In the genomic region with DNA sequence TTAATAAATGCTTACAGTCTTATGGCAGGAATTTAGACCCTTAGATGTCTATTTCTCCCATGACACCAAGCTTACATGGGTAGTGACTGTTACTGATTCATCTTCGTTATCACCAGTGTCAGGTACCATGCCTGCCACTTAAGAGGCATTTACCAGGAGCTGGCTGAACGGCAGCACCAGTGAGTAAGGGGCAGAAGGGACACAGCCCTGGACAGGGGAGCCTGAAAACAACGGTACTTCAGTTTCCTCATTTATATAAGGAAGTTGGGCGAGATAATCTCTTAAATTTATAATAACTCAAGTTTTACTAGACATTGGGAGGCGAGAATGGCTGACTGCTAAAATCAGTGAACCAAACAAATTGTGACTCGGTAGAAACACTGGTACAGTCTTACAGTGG, we compare ENCODE assay signal across 10 cellular contexts. TPM values are rescaled to one million over a fixed set of nuclear protein-coding genes. Genes with fewer than 3 reads are reported as not detected.
A peak's percentile ranks its signal among the peaks of the same experiment; 100 is the strongest.
DNase-seq lines count a peak whose midpoint lies in the region; ATAC-seq, FAIRE-seq and TF ChIP-seq lines count a peak whose summit lies in the region.
"Had no signal": no experiment of that assay in that cellular context is flagged by ENCODE, and none has a peak within 500 bp of the region (broad histone marks: within the 10 kb centered on the region; RNA-seq: fewer than 3 reads in every experiment).

No MANE protein-coding gene starts in this region.

- TF ChIP-seq CTCF in DOHH2 (IDR thresholded peaks at IDR 0.05; ENCODE audit: low read depth, low read length, poor library complexity, severe bottlenecking) (no peak), OCI-LY3 (IDR thresholded peaks at IDR 0.05; ENCODE audit: low read depth, low read length) (no peak), endodermal cell (conservative IDR thresholded peaks at IDR 0.05) (no peak), pancreas (IDR thresholded peaks at IDR 0.05) (no peak)

- peaks cover 50% of the 10 kb centered on the region for H3K36me3 ChIP-seq in DOHH2 (ENCODE audit: control insufficient read depth, low read length)
- H3K36me3 ChIP-seq in OCI-LY3 (replicated peaks; ENCODE audit: low read depth, low read length): peaks cover 27% of the 10 kb centered on the region
- peaks cover 25% of the 10 kb centered on the region for H3K36me3 ChIP-seq in endodermal cell (ENCODE audit: control insufficient read depth, insufficient read depth, low read length)
- H3K36me3 ChIP-seq in pancreas: peaks cover 0 to 16% (median under 1%) of the 10 kb centered on the region in 3 donors

- no peak overlapping the region for H3K27ac Mint-ChIP-seq in endodermal cell

- peaks cover 33% of the 10 kb centered on the region for H3K4me1 ChIP-seq in DOHH2 (ENCODE audit: control insufficient read depth, low read length)
- peaks cover 35% of the 10 kb centered on the region for H3K4me1 ChIP-seq in OCI-LY3 (ENCODE audit: low read length)
- H3K4me1 ChIP-seq in endodermal cell (ENCODE audit: control insufficient read depth, insufficient read depth, low read length): peaks cover 6% of the 10 kb centered on the region
- H3K4me1 ChIP-seq in pancreas: peaks cover 22 to 37% (median 27%) of the 10 kb centered on the region in 3 donors

- H3K4me2 ChIP-seq in DOHH2 (ENCODE audit: low read length): peak overlapping the region; percentile 91
- peak overlapping the region; percentile 99 for H3K4me2 ChIP-seq in OCI-LY3 (ENCODE audit: low read length)

- ATAC-seq in pancreas: no peak
- no peak for ATAC-seq in HG03342 (IDR thresholded peaks at IDR 0.05; ENCODE audit: unreplicated experiment)
- no peak for ATAC-seq in HG03432 (IDR thresholded peaks at IDR 0.05; ENCODE audit: unreplicated experiment)
- no peak for ATAC-seq in GM18519 (IDR thresholded peaks at IDR 0.05; ENCODE audit: low FRiP score, unreplicated experiment)

- DNase-seq in endodermal cell (no peak), pancreas (no peak), NK-92 (lab: John Stamatoyannopoulos, UW; ENCODE audit: unreplicated experiment) (no peak)
- DNase-seq: RPMI8226, testis had no signal

- H4K20me1 ChIP-seq in DOHH2 (ENCODE audit: control insufficient read depth, insufficient read depth, low read depth, low read length) (no peaks in the 10 kb centered on the region), OCI-LY3 (ENCODE audit: insufficient read depth, low read length) (peaks cover 30% of the 10 kb centered on the region)

- no peaks in the 10 kb centered on the region for H3K9me3 Mint-ChIP-seq in endodermal cell

- no peaks in the 10 kb centered on the region for H3K9me2 ChIP-seq in DOHH2 (replicated peaks; ENCODE audit: control insufficient read depth, low read length)

- H3K4me1 Mint-ChIP-seq in endodermal cell: peaks cover 68% of the 10 kb centered on the region

- H3K9me3 ChIP-seq in DOHH2 (ENCODE audit: control insufficient read depth, insufficient read depth, low read length): no peaks in the 10 kb centered on the region
- no peaks in the 10 kb centered on the region for H3K9me3 ChIP-seq in OCI-LY3 (ENCODE audit: insufficient read depth, low read length)
- H3K9me3 ChIP-seq in endodermal cell (ENCODE audit: control insufficient read depth, low read length): no peaks in the 10 kb centered on the region
- no peaks in the 10 kb centered on the region for H3K9me3 ChIP-seq in pancreas
- H3K9me3 ChIP-seq: testis had no signal

- no peak for FAIRE-seq in pancreas (lab: Jason Lieb, UNC)

- no peak overlapping the region for H3K27ac ChIP-seq in DOHH2 (ENCODE audit: low read depth, low read length)
- H3K27ac ChIP-seq in OCI-LY3 (ENCODE audit: low read length): no peak overlapping the region
- H3K27ac ChIP-seq in endodermal cell (ENCODE audit: low read depth, low read length): no peak overlapping the region
- H3K27ac ChIP-seq in pancreas: no peak overlapping the region

- no peaks in the 10 kb centered on the region for H3K27me3 ChIP-seq in DOHH2 (ENCODE audit: control insufficient read depth, low read length)
- no peaks in the 10 kb centered on the region for H3K27me3 ChIP-seq in OCI-LY3 (ENCODE audit: low read depth, low read length)
- no peaks in the 10 kb centered on the region for H3K27me3 ChIP-seq in endodermal cell (ENCODE audit: control insufficient read depth, insufficient read depth, low read length, poor library complexity, severe bottlenecking)
- no peaks in the 10 kb centered on the region for H3K27me3 ChIP-seq in pancreas
- H3K27me3 ChIP-seq: testis had no signal

- H3K79me2 ChIP-seq in DOHH2 (ENCODE audit: control insufficient read depth, low read length) (peaks cover 65% of the 10 kb centered on the region), OCI-LY3 (ENCODE audit: low read length) (peaks cover 81% of the 10 kb centered on the region)

- H3K4me3 ChIP-seq in DOHH2 (ENCODE audit: low read length): peak overlapping the region; percentile 82
- H3K4me3 ChIP-seq in OCI-LY3 (ENCODE audit: low read length): peak overlapping the region; percentile 91
- peak overlapping the region; percentile 91 for H3K4me3 ChIP-seq in endodermal cell (ENCODE audit: low read length)
- peak overlapping the region in 3 of 4 donors; percentile 80 to 95 (median 90) for H3K4me3 ChIP-seq in pancreas

- H2AFZ ChIP-seq in OCI-LY3 (ENCODE audit: low read depth, low read length): no peak overlapping the region

- WGBS in endodermal cell (ENCODE audit: insufficient coverage in 1 of 2, insufficient read length in 1 of 2), 2 experiments: 86 to 90% methylated on average over 4 to 6 of the region's 6 CpGs
- 31 to 34% methylated on average over 6 of the region's 6 CpGs for WGBS in pancreas, 2 donors

- H3K9ac ChIP-seq in OCI-LY3 (ENCODE audit: low read length) (peak overlapping the region; percentile 91), endodermal cell (ENCODE audit: extremely low read depth, low read length, poor library complexity, severe bottlenecking) (peak overlapping the region; percentile 95)

- intact Hi-C loops in pancreas (cut with DNase I): no loop called here

- H3F3A ChIP-seq in DOHH2 (ENCODE audit: control insufficient read depth, insufficient read depth): no peaks in the 10 kb centered on the region

- H3K27me3 Mint-ChIP-seq in endodermal cell (ENCODE audit: insufficient read depth): no peaks in the 10 kb centered on the region

- H3K36me3 Mint-ChIP-seq in endodermal cell (ENCODE audit: low read depth): peaks cover 28% of the 10 kb centered on the region

- H3K4me3 Mint-ChIP-seq in endodermal cell: peak overlapping the region; percentile 71

RNA-seq across cellular contexts. Expression of a gene that starts 1.2 kb away (rescaled TPM):
- total RNA-seq in endodermal cell: 10 to 100 TPM; 34.1 to 44.9 TPM
- 44.4 TPM for polyA plus RNA-seq in endodermal cell (2013, experiment 1 of 2)
- polyA plus RNA-seq in endodermal cell (2013, experiment 2 of 2): 38.3 TPM
- 10 to 100 TPM in 4 of 6 donors, 1 to 10 TPM in 2; 9.3 to 16.8 (median 10.6) TPM for total RNA-seq in pancreas
- 10 to 100 TPM; 26.0 to 41.0 TPM for polyA plus RNA-seq in pancreas

RNA-seq across cellular contexts. Expression of a gene that starts 1.3 kb away (rescaled TPM):
- total RNA-seq in endodermal cell (10 to 100 TPM; 81.2 to 82.8 TPM), pancreas (10 to 100 TPM; 11.9 to 23.3 (median 15.1) TPM)
- 71.0 TPM for polyA plus RNA-seq in endodermal cell (2013, experiment 1 of 2)
- polyA plus RNA-seq in endodermal cell (2013, experiment 2 of 2): 77.5 TPM
- polyA plus RNA-seq in pancreas: 10 to 100 TPM; 22.9 to 38.1 TPM
